ENCODE assay signal across 1 cellular context in genomic region chr19:17719730-17720486, GRCh38.
TF ChIP-seq lines count a peak whose summit lies in the region.

No MANE protein-coding gene starts in this region.

TF ChIP-seq in GM12878, 131 proteins besides CTCF, POLR2A, EP300 and RAD21:
- TF ChIP-seq MEF2B (IDR thresholded peaks at IDR 0.05; ENCODE audit: partially characterized antibody, poor library complexity, severe bottlenecking) (peak; percentile 69), KDM1A (IDR thresholded peaks at IDR 0.05; ENCODE audit: borderline replicate concordance) (no peak), GATAD2B (conservative IDR thresholded peaks at IDR 0.05; ENCODE audit: low read depth) (no peak), TCF12 (IDR thresholded peaks at IDR 0.05; ENCODE audit: low read depth, low read length) (peak; percentile 50; the same call in 1 of the 2 replicates), TCF3 (IDR thresholded peaks at IDR 0.05; ENCODE audit: borderline replicate concordance, insufficient read depth, low read depth, low read length) (no peak), NR2C2 (IDR thresholded peaks at IDR 0.05; ENCODE audit: borderline replicate concordance, control insufficient read depth, insufficient read length, low read depth) (no peak), EGR1 (IDR thresholded peaks at IDR 0.05; ENCODE audit: borderline replicate concordance in 1 of 2, low read depth in 2 of 2, low read length in 2 of 2) (0 out of 3 replicates have a peak, but pooled peaks of 1 of the 2 experiments have one; percentile 23), BCL11A (IDR thresholded peaks at IDR 0.05; ENCODE audit: low read depth, low read length) (peak; percentile 52; the same call in 1 of the 2 replicates), BHLHE40 (IDR thresholded peaks at IDR 0.05; ENCODE audit: borderline replicate concordance in 1 of 2, low read depth in 2 of 2, low read length in 1 of 2) (peak in 1 of 2 experiments; percentile 49; a peak in 1 of 4 replicates), MEF2A (IDR thresholded peaks at IDR 0.05; ENCODE audit: insufficient read depth, low read depth, low read length) (no peak), IKZF1 (conservative IDR thresholded peaks at IDR 0.05) (peak; percentile 24; the same call in 1 of the 2 replicates), ATF7 (IDR thresholded peaks at IDR 0.05; ENCODE audit: low read depth) (0 out of 2 replicates have a peak, but pooled peaks have one; percentile 12), MTA3 (IDR thresholded peaks at IDR 0.05; ENCODE audit: borderline replicate concordance, low read length) (no peak), SUZ12 (IDR thresholded peaks at IDR 0.05; ENCODE audit: unreplicated experiment) (no peak), WRNIP1 (IDR thresholded peaks at IDR 0.05; ENCODE audit: borderline replicate concordance, low read depth, low read length) (no peak), ASH2L (IDR thresholded peaks at IDR 0.05; ENCODE audit: borderline replicate concordance, low read depth) (no peak), LARP7 (IDR thresholded peaks at IDR 0.05) (no peak), SMARCA5 (IDR thresholded peaks at IDR 0.05) (no peak), ZNF207 (IDR thresholded peaks at IDR 0.05; ENCODE audit: borderline replicate concordance) (no peak), ESRRA (IDR thresholded peaks at IDR 0.05; ENCODE audit: low read length) (no peak), SKIL (IDR thresholded peaks at IDR 0.05; ENCODE audit: low read depth, poor library complexity, severe bottlenecking) (no peak), DPF2 (IDR thresholded peaks at IDR 0.05) (peak; percentile 49), SP1 (IDR thresholded peaks at IDR 0.05; ENCODE audit: low read depth, low read length) (no peak), POLR2AphosphoS2 (IDR thresholded peaks at IDR 0.05; ENCODE audit: low read depth, low read length) (no peak), HDGF (IDR thresholded peaks at IDR 0.05) (no peak), BMI1 (IDR thresholded peaks at IDR 0.05; ENCODE audit: borderline replicate concordance) (no peak), MTA2 (IDR thresholded peaks at IDR 0.05; ENCODE audit: low read depth) (peak; percentile 68), CREB1 (IDR thresholded peaks at IDR 0.05; ENCODE audit: low read depth) (no peak), SIN3A (IDR thresholded peaks at IDR 0.05; ENCODE audit: low read depth, low read length) (no peak)
- TF ChIP-seq, protein P1, sequence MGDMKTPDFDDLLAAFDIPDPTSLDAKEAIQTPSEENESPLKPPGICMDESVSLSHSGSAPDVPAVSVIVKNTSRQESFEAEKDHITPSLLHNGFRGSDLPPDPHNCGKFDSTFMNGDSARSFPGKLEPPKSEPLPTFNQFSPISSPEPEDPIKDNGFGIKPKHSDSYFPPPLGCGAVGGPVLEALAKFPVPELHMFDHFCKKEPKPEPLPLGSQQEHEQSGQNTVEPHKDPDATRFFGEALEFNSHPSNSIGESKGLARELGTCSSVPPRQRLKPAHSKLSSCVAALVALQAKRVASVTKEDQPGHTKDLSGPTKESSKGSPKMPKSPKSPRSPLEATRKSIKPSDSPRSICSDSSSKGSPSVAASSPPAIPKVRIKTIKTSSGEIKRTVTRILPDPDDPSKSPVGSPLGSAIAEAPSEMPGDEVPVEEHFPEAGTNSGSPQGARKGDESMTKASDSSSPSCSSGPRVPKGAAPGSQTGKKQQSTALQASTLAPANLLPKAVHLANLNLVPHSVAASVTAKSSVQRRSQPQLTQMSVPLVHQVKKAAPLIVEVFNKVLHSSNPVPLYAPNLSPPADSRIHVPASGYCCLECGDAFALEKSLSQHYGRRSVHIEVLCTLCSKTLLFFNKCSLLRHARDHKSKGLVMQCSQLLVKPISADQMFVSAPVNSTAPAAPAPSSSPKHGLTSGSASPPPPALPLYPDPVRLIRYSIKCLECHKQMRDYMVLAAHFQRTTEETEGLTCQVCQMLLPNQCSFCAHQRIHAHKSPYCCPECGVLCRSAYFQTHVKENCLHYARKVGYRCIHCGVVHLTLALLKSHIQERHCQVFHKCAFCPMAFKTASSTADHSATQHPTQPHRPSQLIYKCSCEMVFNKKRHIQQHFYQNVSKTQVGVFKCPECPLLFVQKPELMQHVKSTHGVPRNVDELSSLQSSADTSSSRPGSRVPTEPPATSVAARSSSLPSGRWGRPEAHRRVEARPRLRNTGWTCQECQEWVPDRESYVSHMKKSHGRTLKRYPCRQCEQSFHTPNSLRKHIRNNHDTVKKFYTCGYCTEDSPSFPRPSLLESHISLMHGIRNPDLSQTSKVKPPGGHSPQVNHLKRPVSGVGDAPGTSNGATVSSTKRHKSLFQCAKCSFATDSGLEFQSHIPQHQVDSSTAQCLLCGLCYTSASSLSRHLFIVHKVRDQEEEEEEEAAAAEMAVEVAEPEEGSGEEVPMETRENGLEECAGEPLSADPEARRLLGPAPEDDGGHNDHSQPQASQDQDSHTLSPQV (IDR thresholded peaks at IDR 0.05): no peak
- TF ChIP-seq, protein P2, sequence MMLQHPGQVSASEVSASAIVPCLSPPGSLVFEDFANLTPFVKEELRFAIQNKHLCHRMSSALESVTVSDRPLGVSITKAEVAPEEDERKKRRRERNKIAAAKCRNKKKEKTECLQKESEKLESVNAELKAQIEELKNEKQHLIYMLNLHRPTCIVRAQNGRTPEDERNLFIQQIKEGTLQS (IDR thresholded peaks at IDR 0.05; ENCODE audit: borderline replicate concordance, extremely low read depth, low read depth, low read length): no peak
TF ChIP-seq in GM12878: peak in this region for 9.
